8 cellular contexts compared by ENCODE assay signal in genomic region chr11:63986156-63986931, GRCh38. TPM values are rescaled to one million over a fixed set of nuclear protein-coding genes. Genes with fewer than 3 reads are reported as not detected.
DNase-seq lines count a peak whose midpoint lies in the region; TF ChIP-seq lines count a peak whose summit lies in the region.

TSS of gene OTUB1 (plus strand) at chr11:63986438. CDS start at chr11:63986457, 19 bp downstream.

- peak; percentile 92 for DNase-seq in EH (ENCODE audit: low read depth)
- DNase-seq in H7: peak; percentile 99
- DNase-seq in MM.1S: peak; percentile 84
- DNase-seq in SIG-M5 treated with dmso at 0.1 percent for 504 hours (lab: John Stamatoyannopoulos, UW; ENCODE audit: unreplicated experiment): peak; percentile 86
- DNase-seq in activated gamma-delta T cell treated with Interleukin-2 at 50 U/mL for 16 hours: peak; percentile 85
- peak; percentile 85 to 96 for DNase-seq in foreskin fibroblast
- DNase-seq in neural crest cell (ENCODE audit: low read depth, low spot score): peak; percentile 86

- peak within 1 kb of the TSS; percentile 99 for H3K27ac Mint-ChIP-seq in neural crest cell (ENCODE audit: unreplicated experiment)

- no peaks in the 10 kb centered on the region for H3K9me3 Mint-ChIP-seq in neural crest cell

- H3K4me1 ChIP-seq in MM.1S (ENCODE audit: low read length): peaks cover 8% of the 10 kb centered on the region
- H3K4me1 ChIP-seq in stomach smooth muscle (ENCODE audit: control insufficient read depth, insufficient read depth, low read length): peaks cover 24% of the 10 kb centered on the region

- H4K20me1 ChIP-seq in MM.1S (ENCODE audit: insufficient read depth, low read length): no peaks in the 10 kb centered on the region

- H3K79me2 ChIP-seq in MM.1S (ENCODE audit: low read length): peaks cover 40% of the 10 kb centered on the region

- no peaks in the 10 kb centered on the region for H3F3A ChIP-seq in MM.1S (ENCODE audit: insufficient read depth, low read length)

- no peak for TF ChIP-seq CTCF in MM.1S (IDR thresholded peaks at IDR 0.05; ENCODE audit: low read length)
- TF ChIP-seq CTCF in foreskin fibroblast (IDR thresholded peaks at IDR 0.05; ENCODE audit: low read depth, low read length): no peak
- no peak for TF ChIP-seq CTCF in neural crest cell (conservative IDR thresholded peaks at IDR 0.05)

- peak within 1 kb of the TSS; percentile 93 for H2AFZ ChIP-seq in MM.1S (ENCODE audit: low read length)

- peaks cover 12% of the 10 kb centered on the region for H3K36me3 Mint-ChIP-seq in neural crest cell (ENCODE audit: low read depth)

- H3K4me1 Mint-ChIP-seq in neural crest cell: peaks cover 25% of the 10 kb centered on the region

- no peaks in the 10 kb centered on the region for H3K27me3 ChIP-seq in H7 (ENCODE audit: control insufficient read depth, insufficient read depth, low read length)
- H3K27me3 ChIP-seq in MM.1S (replicated peaks; ENCODE audit: insufficient read depth, low read length): no peaks in the 10 kb centered on the region
- no peaks in the 10 kb centered on the region for H3K27me3 ChIP-seq in stomach smooth muscle (ENCODE audit: control insufficient read depth in 1 of 2, insufficient read depth in 2 of 2, low read length in 2 of 2)

- peak within 1 kb of the TSS; percentile 99 for H3K4me3 Mint-ChIP-seq in neural crest cell

- H3K36me3 ChIP-seq in H7 (replicated peaks; ENCODE audit: control insufficient read depth, insufficient read depth, low read length) (peaks cover 19% of the 10 kb centered on the region), MM.1S (replicated peaks; ENCODE audit: insufficient read depth, low read length) (no peaks in the 10 kb centered on the region), stomach smooth muscle (ENCODE audit: control insufficient read depth in 2 of 2, insufficient read depth in 2 of 2, low read length in 2 of 2) (peaks cover 9 to 12% of the 10 kb centered on the region in 2 donors)

- H3K27me3 Mint-ChIP-seq in neural crest cell (ENCODE audit: low read depth): peaks cover 4% of the 10 kb centered on the region

- peak within 1 kb of the TSS; percentile 40; the same call in 1 of the 2 replicates for H3K27ac ChIP-seq in MM.1S (ENCODE audit: low read length)
- H3K27ac ChIP-seq in stomach smooth muscle (ENCODE audit: low read length): peak within 1 kb of the TSS; percentile 60

- H3K9me2 ChIP-seq in MM.1S (replicated peaks; ENCODE audit: insufficient read depth, low read length): no peaks in the 10 kb centered on the region

- H3K9ac ChIP-seq in MM.1S (ENCODE audit: low read length) (peak within 1 kb of the TSS; percentile 70), stomach smooth muscle (ENCODE audit: low read length in 2 of 2) (peak within 1 kb of the TSS; percentile 84 to 86)

- H3K9me3 ChIP-seq in MM.1S (replicated peaks; ENCODE audit: insufficient read depth, low read length) (no peaks in the 10 kb centered on the region), stomach smooth muscle (ENCODE audit: control insufficient read depth in 2 of 2, low read length in 2 of 2) (no peaks in the 10 kb centered on the region)

- peak within 1 kb of the TSS; percentile 96 for H3K4me3 ChIP-seq in H7 (ENCODE audit: insufficient read depth, low read depth, low read length)
- peak within 1 kb of the TSS; percentile 82 for H3K4me3 ChIP-seq in MM.1S (ENCODE audit: low read length)
- peak within 1 kb of the TSS; percentile 88 to 96 for H3K4me3 ChIP-seq in foreskin fibroblast (ENCODE audit: low read depth in 1 of 2, low read length in 2 of 2)
- peak within 1 kb of the TSS; percentile 69 to 92 for H3K4me3 ChIP-seq in stomach smooth muscle (ENCODE audit: low read length in 2 of 2)

- peak within 1 kb of the TSS; percentile 77 for H3K4me2 ChIP-seq in MM.1S (ENCODE audit: low read depth, low read length)

RNA-seq across cellular contexts. Expression of gene OTUB1, which starts in this region (rescaled TPM):
- total RNA-seq in H7 (2014; rRNA removed; shearing (Covaris generic)): 76.6 and 77.4 TPM in 2 replicates
- total RNA-seq in neural crest cell: 122 and 124 TPM in 2 replicates

Comparison
In these comparisons a context has a peak if more than half of its experiments do, and no peak if none do; other contexts are left out.
1. Peak in every context shown above with its lines: DNase-seq, H3K4me3 ChIP-seq and H3K27ac ChIP-seq.